20 cellular contexts compared by ENCODE assay signal in the genomic region with DNA sequence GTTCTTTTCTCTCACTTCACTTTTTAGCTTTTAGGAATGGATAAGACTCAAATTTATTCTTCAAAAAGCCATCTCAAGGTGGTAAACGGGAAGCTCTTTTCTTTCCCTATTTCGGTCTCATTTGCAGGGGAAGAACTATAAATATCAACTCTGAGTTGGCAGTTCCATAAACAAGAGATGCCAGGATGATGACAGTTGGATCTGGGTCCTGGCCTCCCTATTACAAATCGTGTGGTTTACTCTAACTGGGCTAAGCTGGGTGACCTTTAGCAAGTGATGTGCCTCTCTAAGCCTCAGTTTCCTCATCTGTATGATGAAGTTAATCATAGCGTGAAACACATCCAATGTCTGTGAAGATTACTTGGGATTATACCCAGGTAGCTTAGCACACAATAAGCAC. TPM values are rescaled to one million over a fixed set of nuclear protein-coding genes. Genes with fewer than 3 reads are reported as not detected.
DNase-seq lines count a peak whose midpoint lies in the region; ATAC-seq lines count a peak whose summit lies in the region.
"Had no signal": no experiment of that assay in that cellular context is flagged by ENCODE, and none has a peak within 500 bp of the region (broad histone marks: within the 10 kb centered on the region; RNA-seq: fewer than 3 reads in every experiment).

No MANE protein-coding gene starts in this region.

- H4K12ac ChIP-seq in trophoblast cell (ENCODE audit: low read depth, low read length), result no peak overlapping the region

- no peak overlapping the region for H3K23ac ChIP-seq in trophoblast cell (ENCODE audit: low read length)

- ATAC-seq in GM18502 (IDR thresholded peaks at IDR 0.05; ENCODE audit: poor library complexity, unreplicated experiment), result no peak
- ATAC-seq: GM12878, upper lobe of right lung had no signal

- no peaks in the 10 kb centered on the region for H3K27me3 ChIP-seq in trophoblast cell (ENCODE audit: insufficient read depth, low read length)
- H3K27me3 ChIP-seq: SJCRH30, upper lobe of right lung had no signal

- H2BK120ac ChIP-seq in trophoblast cell (ENCODE audit: insufficient read depth, low read length, poor library complexity), result no peak overlapping the region

- H3K14ac ChIP-seq in trophoblast cell (ENCODE audit: low read length), result no peak overlapping the region

- peak overlapping the region; percentile 18 for H3K18ac ChIP-seq in trophoblast cell (ENCODE audit: low read length)

- no peaks in the 10 kb centered on the region for H3K79me1 ChIP-seq in trophoblast cell (ENCODE audit: low read length)

- no peak overlapping the region for H2BK5ac ChIP-seq in trophoblast cell (ENCODE audit: low read depth, low read length, poor library complexity)

- H4K91ac ChIP-seq in trophoblast cell (ENCODE audit: low read depth, low read length), result no peak overlapping the region

- no peak overlapping the region for H2BK12ac ChIP-seq in trophoblast cell (ENCODE audit: low read length)

- WGBS in trophoblast cell (ENCODE audit: extremely low coverage, insufficient coverage, insufficient read length), result no CpG with 5 or more reads among the region's 4 CpGs

- H3K4ac ChIP-seq in trophoblast cell (ENCODE audit: low read depth, low read length), result peak overlapping the region; percentile 88

- H3K4me2 ChIP-seq in trophoblast cell (ENCODE audit: low read length), result no peak overlapping the region

- peaks cover 0 to 9% of the 10 kb centered on the region in 2 experiments for H3K36me3 ChIP-seq in trophoblast cell (ENCODE audit: control insufficient read depth in 1 of 2, insufficient read depth in 2 of 2, low read length in 2 of 2)
- H3K36me3 ChIP-seq: upper lobe of right lung had no signal

- no peak overlapping the region for H3K9ac ChIP-seq in trophoblast cell (ENCODE audit: low read length)

- no peak overlapping the region for H2AFZ ChIP-seq in trophoblast cell (ENCODE audit: insufficient read depth, low read length, poor library complexity)

- peaks cover 2 to 3% of the 10 kb centered on the region in 2 experiments for H3K4me1 ChIP-seq in trophoblast cell (ENCODE audit: control insufficient read depth in 1 of 2, insufficient read depth in 2 of 2, low read length in 2 of 2)

- no peak overlapping the region for H3K4me3 ChIP-seq in trophoblast cell (ENCODE audit: low read depth, low read length)
- H3K4me3 ChIP-seq: GM12878, SJCRH30, upper lobe of right lung had no signal

- H4K8ac ChIP-seq in trophoblast cell (ENCODE audit: low read depth, low read length), result no peak overlapping the region

- peak; percentile 43 for DNase-seq in EL
- peak; percentile 78 for DNase-seq in M059J (ENCODE audit: low read depth)
- DNase-seq in cerebellar nuclear complex (lab: John Stamatoyannopoulos, UW), result peak; percentile 18 to 70
- no peak for DNase-seq in trophoblast cell
- DNase-seq in stimulated activated CD4-positive, alpha-beta T cell treated with anti-CD3 and anti-CD28 coated beads, Interleukin-15, amount 100 ng/mL, for 24 hours, result no peak
- DNase-seq in effector CD8-positive, alpha-beta T cell (lab: John Stamatoyannopoulos, UW), result no peak
- DNase-seq: activated B cell treated with CpG ODN at 0.5 μM for 24 hours; activated CD4-positive, alpha-beta memory T cell treated with anti-CD3 and anti-CD28 coated beads, Interleukin-2, amount 10 ng/mL, durations not matched to agents 7 days and 5 days; activated naive CD4-positive, alpha-beta T cell treated with anti-CD3 and anti-CD28 coated beads for 36 hours; activated T-cell treated with anti-CD3 and anti-CD28 coated beads, Interleukin-2, amount 50 U/mL, for 24 hours; DMS 273 treated with DMSO at 0.1 percent for 48 hours; hypothalamus; NCI-H2081 treated with DMSO at 0.1 percent for 48 hours; NCI-H510A; SJCRH30; small intestine; stimulated activated CD4-positive, alpha-beta T cell treated with anti-CD3 and anti-CD28 coated beads, Interleukin-4, amount 100 ng/mL, for 24 hours; upper lobe of right lung had no signal

- no peaks in the 10 kb centered on the region for H3K9me3 ChIP-seq in trophoblast cell (ENCODE audit: insufficient read depth, low read depth, low read length)
- H3K9me3 ChIP-seq: SJCRH30, upper lobe of right lung had no signal

- H3K79me2 ChIP-seq in trophoblast cell (ENCODE audit: control insufficient read depth, insufficient read depth, low read length, poor library complexity), result peaks cover 5% of the 10 kb centered on the region

- no peak overlapping the region for H3K27ac ChIP-seq in trophoblast cell (ENCODE audit: low read depth, low read length)
- H3K27ac ChIP-seq: SJCRH30, upper lobe of right lung had no signal

- no peak overlapping the region for H2AK5ac ChIP-seq in trophoblast cell (ENCODE audit: low read length)

RNA-seq across cellular contexts. Expression of gene TLE4, which starts 44.2 kb away (rescaled TPM):
- total RNA-seq in M059J (2014; rRNA removed; shearing (Covaris generic)), result 205 and 307 TPM in 2 replicates
- polyA plus RNA-seq in trophoblast cell (2013), result 103 and 108 TPM in 2 replicates

Comparison
In these comparisons a context has a peak if more than half of its experiments do, and no peak if none do; other contexts are left out.
1. DNase-seq: peak in EL (single experiment), M059J (single experiment) and cerebellar nuclear complex (2 of 2); none in trophoblast cell (0 of 2), stimulated activated CD4-positive, alpha-beta T cell treated with anti-CD3 and anti-CD28 coated beads, Interleukin-15, amount 100 ng/mL, for 24 hours (single experiment) and effector CD8-positive, alpha-beta T cell (single experiment).